Comparison of ENCODE assay signal across 25 cellular contexts in genomic region chr10:100669616-100670015, GRCh38.
DNase-seq lines count a peak whose midpoint lies in the region; ATAC-seq, FAIRE-seq and TF ChIP-seq lines count a peak whose summit lies in the region.
"Had no signal": no experiment of that assay in that cellular context is flagged by ENCODE, and none has a peak within 500 bp of the region (broad histone marks: within the 10 kb centered on the region; RNA-seq: fewer than 3 reads in every experiment).

No MANE protein-coding gene starts in this region.

- intact Hi-C loops in HepG2 (cut with micrococcal nuclease; ENCODE audit: unreplicated experiment) (loop anchor here (1.0 to 2.0 kb wide), 2 partner anchors 74 to 209 kb away; no protein-coding TSS in a partner anchor), right lobe of liver (cut with DNase I) (loop anchor here in 1 of 2 donors (10.0 kb wide), 2 partner anchors 205 to 335 kb away; no protein-coding TSS in a partner anchor)

- DNase-seq in HepG2 (ENCODE audit: low spot score) (no peak), right lobe of liver (no peak), neuronal stem cell (ENCODE audit: low spot score) (no peak), GM19239 (ENCODE audit: insufficient read length, low spot score) (no peak)
- DNase-seq: ACHN; BE2C; C1 segment of cervical spinal cord; CD4-positive, alpha-beta memory T cell; CD4-positive, CD25-positive, alpha-beta regulatory T cell; CD8-positive, alpha-beta memory T cell; COR-L47; DMS 273 treated with DMSO at 0.1 percent for 48 hours; DMS153; DMS53; DMS79; DND-41; EL; GDM1 had no signal

- no peak overlapping the region for H2BK12ac ChIP-seq in neuronal stem cell (ENCODE audit: low read length)

- H3K27me3 ChIP-seq in HepG2 (ENCODE audit: control insufficient read depth in 1 of 2, insufficient read depth in 2 of 2, low read length in 2 of 2) (peaks cover 8 to 33% of the 10 kb centered on the region in 2 experiments), right lobe of liver (peaks cover 9 to 18% of the 10 kb centered on the region in 2 donors), neuronal stem cell (ENCODE audit: control insufficient read depth in 3 of 3, insufficient read depth in 3 of 3, low read depth in 1 of 3, low read length in 3 of 3) (peaks cover 5 to 85% (median 55%) of the 10 kb centered on the region in 3 experiments)

- H3K79me2 ChIP-seq in HepG2 (ENCODE audit: insufficient read depth, low read length) = no peaks in the 10 kb centered on the region

- H3K36me3 ChIP-seq in HepG2 (replicated peaks in 1 of 2; ENCODE audit: control insufficient read depth in 1 of 2, insufficient read depth in 2 of 2, low read length in 2 of 2) = no peaks in the 10 kb centered on the region
- H3K36me3 ChIP-seq in right lobe of liver = no peaks in the 10 kb centered on the region
- H3K36me3 ChIP-seq in neuronal stem cell (replicated peaks in 1 of 2; ENCODE audit: control insufficient read depth in 2 of 2, insufficient read depth in 2 of 2, low read length in 2 of 2) = no peaks in the 10 kb centered on the region
- H3K36me3 ChIP-seq: BE2C, BLaER1 had no signal

- CTCF ChIA-PET in HepG2 (lab: Yijun Ruan, JAX; ENCODE audit: low intra/inter-chr PET ratio, low total read pairs) = interaction anchor here (2.9 kb wide), 1 partner anchor 209 kb away, joined by 18 read pairs; no protein-coding TSS in a partner anchor

- H3K9ac ChIP-seq in HepG2 (ENCODE audit: insufficient read depth, low read depth, low read length) = no peak overlapping the region
- H3K9ac ChIP-seq in neuronal stem cell (ENCODE audit: low read depth, low read length, poor library complexity) = peak overlapping the region; percentile 30
- H3K9ac ChIP-seq: BLaER1 had no signal

- H3K4me2 ChIP-seq in HepG2 (ENCODE audit: low read depth, low read length) (no peak overlapping the region), neuronal stem cell (ENCODE audit: insufficient read depth, low read length, poor library complexity, severe bottlenecking) (no peak overlapping the region)
- H3K4me2 ChIP-seq: BLaER1 had no signal

- BruUV-seq in HepG2 (replicated peaks; lab: Mats Ljungman, UMichigan) = no TSS peak

- H2AFZ ChIP-seq in HepG2 (ENCODE audit: low read length) (no peak overlapping the region), neuronal stem cell (ENCODE audit: low read length) (no peak overlapping the region)

- no peak overlapping the region for H4K91ac ChIP-seq in neuronal stem cell (ENCODE audit: low read depth, low read length, poor library complexity)

- no peaks in the 10 kb centered on the region for H3K4me1 ChIP-seq in HepG2 (ENCODE audit: insufficient read depth, low read length)
- no peaks in the 10 kb centered on the region for H3K4me1 ChIP-seq in right lobe of liver
- H3K4me1 ChIP-seq in neuronal stem cell (ENCODE audit: control insufficient read depth in 2 of 2, insufficient read depth in 1 of 2, low read depth in 1 of 2, low read length in 2 of 2) = peaks cover 0 to 2% of the 10 kb centered on the region in 2 donors
- H3K4me1 ChIP-seq: BE2C, BLaER1 had no signal

- no peak overlapping the region for H3K27ac ChIP-seq in HepG2 (ENCODE audit: extremely low read length, insufficient read depth, low read length)
- H3K27ac ChIP-seq in right lobe of liver = no peak overlapping the region
- no peak overlapping the region for H3K27ac ChIP-seq in neuronal stem cell (replicated peaks; ENCODE audit: low read length)
- H3K27ac ChIP-seq: 22Rv1, BLaER1 had no signal

- H3K14ac ChIP-seq in neuronal stem cell (ENCODE audit: low read length) = no peak overlapping the region

- no peak for TF ChIP-seq EP300 in HepG2 (IDR thresholded peaks at IDR 0.05; ENCODE audit: low read depth in 2 of 2, low read length in 2 of 2)
- no peak for TF ChIP-seq EP300 in HepG2 (CRISPR knock-in tag; IDR thresholded peaks at IDR 0.05; ENCODE audit: borderline replicate concordance)

- no peak for TF ChIP-seq RAD21 in HepG2 (CRISPR knock-in tag; IDR thresholded peaks at IDR 0.05)

- TF ChIP-seq POLR2A in HepG2 (IDR thresholded peaks at IDR 0.05; ENCODE audit: insufficient read depth in 1 of 2, low read depth in 2 of 2, low read length in 2 of 2) (no peak), right lobe of liver (IDR thresholded peaks at IDR 0.05) (no peak)

- no peak overlapping the region for H2BK15ac ChIP-seq in neuronal stem cell (ENCODE audit: low read length)

- H2BK120ac ChIP-seq in neuronal stem cell (ENCODE audit: low read depth, low read length) = no peak overlapping the region

- ATAC-seq in HepG2 = peak; percentile 16; the same call in 2 of the 3 replicates
- no peak for ATAC-seq in right lobe of liver
- no peak for ATAC-seq in GM18519 (IDR thresholded peaks at IDR 0.05; ENCODE audit: low FRiP score, unreplicated experiment)

- H4K8ac ChIP-seq in neuronal stem cell (ENCODE audit: low read depth, low read length) = no peak overlapping the region

- no peak overlapping the region for H3K18ac ChIP-seq in neuronal stem cell (ENCODE audit: low read length)

- H3K79me1 ChIP-seq in neuronal stem cell (ENCODE audit: low read depth, low read length) = no peaks in the 10 kb centered on the region

- H2BK5ac ChIP-seq in neuronal stem cell (ENCODE audit: low read length) = no peak overlapping the region

- H3K9me3 ChIP-seq in HepG2 (ENCODE audit: low read length) (no peaks in the 10 kb centered on the region), right lobe of liver (no peaks in the 10 kb centered on the region), neuronal stem cell (replicated peaks in 1 of 2; ENCODE audit: control insufficient read depth in 2 of 2, insufficient read depth in 1 of 2, low read depth in 1 of 2, low read length in 2 of 2) (peaks cover 0 to 3% of the 10 kb centered on the region in 2 donors)
- H3K9me3 ChIP-seq: BE2C, BLaER1 had no signal

- H4K20me1 ChIP-seq in HepG2 (ENCODE audit: insufficient read depth, low read length) = 0 out of 2 replicates have a peak, but pooled peaks cover 3% of the 10 kb centered on the region
- H4K20me1 ChIP-seq: BLaER1 had no signal

- TF ChIP-seq CTCF in HepG2 (CRISPR knock-in tag; IDR thresholded peaks at IDR 0.05) = no peak
- no peak for TF ChIP-seq CTCF in right lobe of liver (IDR thresholded peaks at IDR 0.05)

- POLR2A ChIA-PET in HepG2 (lab: Yijun Ruan, JAX) = no interaction called here

- WGBS in HepG2 (ENCODE audit: low lambda C conversion rate) = 0% methylated on average over 1 of the region's 9 CpGs
- 26% methylated on average over 4 of the region's 9 CpGs for WGBS in right lobe of liver (ENCODE audit: insufficient coverage, low coverage, low lambda C conversion rate, missing lambda C conversion rate)
- WGBS in neuronal stem cell (ENCODE audit: extremely low coverage in 2 of 2, insufficient read length in 2 of 2, insufficient replicate concordance in 1 of 2), 2 donors = no CpG with 5 or more reads among the region's 9 CpGs

- H3K4ac ChIP-seq in neuronal stem cell (ENCODE audit: low read length) = no peak overlapping the region

- FAIRE-seq in HepG2 (lab: Jason Lieb, UNC) (no peak), GM19239 (lab: Jason Lieb, UNC) (no peak)
- FAIRE-seq: A204.1, GM12878, GM12892, GM18507 had no signal

- peak overlapping the region; percentile 52 for H2AK5ac ChIP-seq in neuronal stem cell (ENCODE audit: low read depth, low read length)

- H3K23ac ChIP-seq in neuronal stem cell (ENCODE audit: low read depth, low read length, poor library complexity) = peak overlapping the region; percentile 17

- in situ Hi-C loops in HepG2 (cut with HindIII; ENCODE audit: extremely low pct_ligation_motif_present, low pct_unique_long_range_greater_than_20kb) = loop anchor here (5.0 kb wide), 2 partner anchors 73 to 208 kb away; no protein-coding TSS in a partner anchor

- H3K4me3 ChIP-seq in HepG2 (replicated peaks in 1 of 3; ENCODE audit: insufficient read depth in 1 of 3, low read depth in 2 of 3, low read length in 3 of 3) (no peak overlapping the region), right lobe of liver (no peak overlapping the region), neuronal stem cell (ENCODE audit: low read length in 2 of 2) (no peak overlapping the region)
- H3K4me3 ChIP-seq: BLaER1, GM12878 had no signal

TF ChIP-seq in HepG2, 621 proteins besides CTCF, POLR2A, EP300 and RAD21:
- TF ChIP-seq ZNF629 (CRISPR knock-in tag; conservative IDR thresholded peaks at IDR 0.05) (peak; percentile 23; the same call in 1 of the 2 replicates), ARNT (IDR thresholded peaks at IDR 0.05) (no peak)
